ENCODE assay signal across 17 cellular contexts in the genomic region with DNA sequence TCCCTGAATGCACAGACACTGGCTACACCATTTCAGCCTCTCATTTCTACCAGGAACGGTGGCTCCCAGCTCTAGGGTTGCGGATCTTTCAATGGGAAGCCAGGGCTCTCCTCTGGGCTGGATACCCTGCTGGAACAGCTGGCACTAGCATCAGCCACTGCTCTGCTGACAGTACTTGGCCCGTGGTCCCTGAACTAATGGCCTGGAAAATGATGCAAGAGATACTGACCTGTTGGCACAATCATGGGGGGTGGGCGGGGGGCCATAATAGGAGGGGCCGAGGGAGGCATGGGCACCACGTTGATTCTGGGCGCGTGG. TPM values are rescaled to one million over a fixed set of nuclear protein-coding genes. Genes with fewer than 3 reads are reported as not detected.
DNase-seq lines count a peak whose midpoint lies in the region; ATAC-seq lines count a peak whose summit lies in the region.
"Had no signal": no experiment of that assay in that cellular context is flagged by ENCODE, and none has a peak within 500 bp of the region (broad histone marks: within the 10 kb centered on the region; RNA-seq: fewer than 3 reads in every experiment).

No MANE protein-coding gene starts in this region.

- H3K27ac Mint-ChIP-seq in activated CD4-positive, alpha-beta memory T cell treated with anti-CD3 and anti-CD28 coated beads for 36 hours, result peak overlapping the region; percentile 42
- no peak overlapping the region for H3K27ac Mint-ChIP-seq in activated CD4-positive, alpha-beta memory T cell treated with anti-CD3 and anti-CD28 coated beads, Interleukin-2, amount 10 ng/mL, durations not matched to agents 7 days and 5 days

- no peaks in the 10 kb centered on the region for H3K9me3 Mint-ChIP-seq in activated CD4-positive, alpha-beta memory T cell treated with anti-CD3 and anti-CD28 coated beads for 36 hours
- H3K9me3 Mint-ChIP-seq in activated CD4-positive, alpha-beta memory T cell treated with anti-CD3 and anti-CD28 coated beads, Interleukin-2, amount 10 ng/mL, durations not matched to agents 7 days and 5 days, result no peaks in the 10 kb centered on the region
- H3K9me3 Mint-ChIP-seq: CD4-positive, alpha-beta memory T cell had no signal

- CTCF ChIA-PET in activated CD4-positive, alpha-beta memory T cell treated with anti-CD3 and anti-CD28 coated beads for 36 hours (lab: Charles Lee), result interaction anchor here (0.7 kb wide), 1 partner anchor 52 kb away, joined by 3 read pairs; no protein-coding TSS in a partner anchor
- CTCF ChIA-PET in activated CD4-positive, alpha-beta memory T cell treated with anti-CD3 and anti-CD28 coated beads, Interleukin-2, amount 10 ng/mL, durations not matched to agents 7 days and 5 days (lab: Charles Lee), result interaction anchor here (3.4 kb wide), 1 partner anchor 49 kb away, joined by 13 read pairs; no protein-coding TSS in a partner anchor

- no peak overlapping the region for H3K4me3 Mint-ChIP-seq in activated CD4-positive, alpha-beta memory T cell treated with anti-CD3 and anti-CD28 coated beads for 36 hours
- no peak overlapping the region for H3K4me3 Mint-ChIP-seq in activated CD4-positive, alpha-beta memory T cell treated with anti-CD3 and anti-CD28 coated beads, Interleukin-2, amount 10 ng/mL, durations not matched to agents 7 days and 5 days
- H3K4me3 Mint-ChIP-seq: CD4-positive, alpha-beta memory T cell had no signal

- POLR2A ChIA-PET in activated CD4-positive, alpha-beta memory T cell treated with anti-CD3 and anti-CD28 coated beads for 36 hours (lab: Charles Lee), result no interaction called here
- POLR2A ChIA-PET in activated CD4-positive, alpha-beta memory T cell treated with anti-CD3 and anti-CD28 coated beads, Interleukin-2, amount 10 ng/mL, durations not matched to agents 7 days and 5 days (lab: Charles Lee), result no interaction called here

- intact Hi-C loops in activated CD4-positive, alpha-beta memory T cell treated with anti-CD3 and anti-CD28 coated beads for 36 hours (cut with micrococcal nuclease), result no loop called here

- H3K27me3 Mint-ChIP-seq in activated CD4-positive, alpha-beta memory T cell treated with anti-CD3 and anti-CD28 coated beads for 36 hours, result no peaks in the 10 kb centered on the region
- no peaks in the 10 kb centered on the region for H3K27me3 Mint-ChIP-seq in activated CD4-positive, alpha-beta memory T cell treated with anti-CD3 and anti-CD28 coated beads, Interleukin-2, amount 10 ng/mL, durations not matched to agents 7 days and 5 days
- H3K27me3 Mint-ChIP-seq: CD4-positive, alpha-beta memory T cell had no signal

- peaks cover 37% of the 10 kb centered on the region for H3K4me1 Mint-ChIP-seq in activated CD4-positive, alpha-beta memory T cell treated with anti-CD3 and anti-CD28 coated beads for 36 hours (ENCODE audit: low read depth)
- peaks cover 31% of the 10 kb centered on the region for H3K4me1 Mint-ChIP-seq in activated CD4-positive, alpha-beta memory T cell treated with anti-CD3 and anti-CD28 coated beads, Interleukin-2, amount 10 ng/mL, durations not matched to agents 7 days and 5 days

- peaks cover 89% of the 10 kb centered on the region for H3K36me3 Mint-ChIP-seq in activated CD4-positive, alpha-beta memory T cell treated with anti-CD3 and anti-CD28 coated beads for 36 hours
- H3K36me3 Mint-ChIP-seq in activated CD4-positive, alpha-beta memory T cell treated with anti-CD3 and anti-CD28 coated beads, Interleukin-2, amount 10 ng/mL, durations not matched to agents 7 days and 5 days (ENCODE audit: low read depth), result peaks cover 97% of the 10 kb centered on the region

- ATAC-seq in left lobe of liver, result peak; percentile 75
- no peak for ATAC-seq in HG03457 (IDR thresholded peaks at IDR 0.05; ENCODE audit: unreplicated experiment)
- ATAC-seq: GM12878 had no signal

- DNase-seq in activated CD4-positive, alpha-beta memory T cell treated with anti-CD3 and anti-CD28 coated beads for 36 hours, result no peak
- no peak for DNase-seq in activated CD4-positive, alpha-beta memory T cell treated with anti-CD3 and anti-CD28 coated beads, Interleukin-2, amount 10 ng/mL, durations not matched to agents 7 days and 5 days
- DNase-seq in NCI-H446 treated with DMSO at 0.1 percent for 48 hours (lab: John Stamatoyannopoulos, UW) (peak; percentile 69), left lobe of liver (ENCODE audit: low spot score) (peak; percentile 80), NCI-H2107 (lab: John Stamatoyannopoulos, UW) (no peak)
- DNase-seq: ACHN; CD4-positive, alpha-beta memory T cell; DND-41; Karpas-422; MV-4-11; NCI-H1105 treated with DMSO at 0.1 percent for 48 hours; NCI-H2081; NCI-H2171 treated with DMSO at 0.1 percent for 48 hours; NCI-H526 treated with DMSO at 0.1 percent for 48 hours; SHP77 had no signal

RNA-seq across cellular contexts. Expression of gene TBC1D10A, which starts 10.7 kb away (rescaled TPM):
- 10 to 100 TPM; 28.9 to 29.0 TPM for total RNA-seq in activated CD4-positive, alpha-beta memory T cell treated with anti-CD3 and anti-CD28 coated beads for 36 hours
- total RNA-seq in activated CD4-positive, alpha-beta memory T cell treated with anti-CD3 and anti-CD28 coated beads, Interleukin-2, amount 10 ng/mL, durations not matched to agents 7 days and 5 days, result 10 to 100 TPM; 37.9 to 41.6 TPM
- total RNA-seq in left lobe of liver, result 19.7 TPM

RNA-seq across cellular contexts. Expression of gene SF3A1, which starts 19.3 kb away (rescaled TPM):
- 100 to 1,000 TPM; 255 to 273 TPM for total RNA-seq in activated CD4-positive, alpha-beta memory T cell treated with anti-CD3 and anti-CD28 coated beads for 36 hours
- total RNA-seq in activated CD4-positive, alpha-beta memory T cell treated with anti-CD3 and anti-CD28 coated beads, Interleukin-2, amount 10 ng/mL, durations not matched to agents 7 days and 5 days, result 100 to 1,000 TPM; 225 to 226 TPM
- total RNA-seq in left lobe of liver, result 73.3 TPM

RNA-seq across cellular contexts. Expression of gene CCDC157, which starts 19.4 kb away (rescaled TPM):
- total RNA-seq in activated CD4-positive, alpha-beta memory T cell treated with anti-CD3 and anti-CD28 coated beads for 36 hours, result 1 to 10 TPM; 2.1 to 2.9 TPM
- total RNA-seq in activated CD4-positive, alpha-beta memory T cell treated with anti-CD3 and anti-CD28 coated beads, Interleukin-2, amount 10 ng/mL, durations not matched to agents 7 days and 5 days, result 1 to 10 TPM; 3.2 to 3.6 TPM
- total RNA-seq in left lobe of liver, result 0.78 TPM

RNA-seq across cellular contexts. Expression of gene CASTOR1, which starts 48.1 kb away (rescaled TPM):
- total RNA-seq in activated CD4-positive, alpha-beta memory T cell treated with anti-CD3 and anti-CD28 coated beads for 36 hours, result 1 to 10 TPM; 3.6 to 4.0 TPM
- 10 to 100 TPM; 14.2 to 14.6 TPM for total RNA-seq in activated CD4-positive, alpha-beta memory T cell treated with anti-CD3 and anti-CD28 coated beads, Interleukin-2, amount 10 ng/mL, durations not matched to agents 7 days and 5 days
- total RNA-seq in left lobe of liver, result 9.7 TPM

RNA-seq across cellular contexts. Expression of gene RNF215, which starts 49.8 kb away (rescaled TPM):
- total RNA-seq in activated CD4-positive, alpha-beta memory T cell treated with anti-CD3 and anti-CD28 coated beads for 36 hours, result 10 to 100 TPM in 1 of 2 experiments, 1 to 10 TPM in 1; 8.8 to 10.2 TPM
- 10 to 100 TPM; 12.2 to 13.3 TPM for total RNA-seq in activated CD4-positive, alpha-beta memory T cell treated with anti-CD3 and anti-CD28 coated beads, Interleukin-2, amount 10 ng/mL, durations not matched to agents 7 days and 5 days
- total RNA-seq in left lobe of liver, result 8.7 TPM

Comparison
In these comparisons a context has a peak if more than half of its experiments do, and no peak if none do; other contexts are left out.
1. DNase-seq: peak in NCI-H446 treated with DMSO at 0.1 percent for 48 hours (single experiment) and left lobe of liver (single experiment); none in activated CD4-positive, alpha-beta memory T cell treated with anti-CD3 and anti-CD28 coated beads for 36 hours (single experiment), activated CD4-positive, alpha-beta memory T cell treated with anti-CD3 and anti-CD28 coated beads, Interleukin-2, amount 10 ng/mL, durations not matched to agents 7 days and 5 days (single experiment) and NCI-H2107 (single experiment).